Comparison of ENCODE assay signal across 12 cellular contexts in the genomic region with DNA sequence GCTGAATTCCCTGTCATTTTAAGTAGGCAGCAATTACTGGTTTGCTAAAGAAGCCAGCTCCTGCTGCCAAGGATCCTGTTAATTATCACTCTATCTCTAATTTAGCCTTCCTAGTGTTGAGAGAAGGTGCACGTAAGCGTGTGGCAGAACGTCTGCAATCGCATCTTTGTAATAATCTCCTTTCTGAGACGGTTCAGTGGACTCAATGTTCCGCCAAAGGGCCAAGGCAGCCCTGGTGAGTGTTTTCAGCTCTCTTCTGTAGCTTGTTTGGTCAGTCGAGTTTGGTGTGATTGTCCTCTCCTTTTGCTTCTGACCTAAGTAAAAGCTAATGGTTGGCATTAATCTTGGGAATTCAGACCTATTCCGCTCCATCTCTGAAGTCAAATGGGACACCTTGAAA. TPM values are rescaled to one million over a fixed set of nuclear protein-coding genes. Genes with fewer than 3 reads are reported as not detected.
DNase-seq lines count a peak whose midpoint lies in the region; ATAC-seq and TF ChIP-seq lines count a peak whose summit lies in the region.
"Had no signal": no experiment of that assay in that cellular context is flagged by ENCODE, and none has a peak within 500 bp of the region (broad histone marks: within the 10 kb centered on the region; RNA-seq: fewer than 3 reads in every experiment).

No MANE protein-coding gene starts in this region.

- H2BK12ac ChIP-seq in H9 (ENCODE audit: insufficient read length, low read depth, low read length) = no peak overlapping the region

- no peak overlapping the region for H3K14ac ChIP-seq in H9 (ENCODE audit: insufficient read depth, low read length)

- H3K36me3 Mint-ChIP-seq in Calu3 (ENCODE audit: insufficient read depth, unreplicated experiment) (no peaks in the 10 kb centered on the region), H9 (ENCODE audit: insufficient read depth in 1 of 3, low read depth in 3 of 3) (no peaks in the 10 kb centered on the region), progenitor cell of endocrine pancreas (ENCODE audit: insufficient read depth) (no peaks in the 10 kb centered on the region)
- H3K36me3 Mint-ChIP-seq in activated CD8-positive, alpha-beta T cell treated with anti-CD3 and anti-CD28 coated beads for 36 hours (ENCODE audit: low read depth) = no peaks in the 10 kb centered on the region

- H2BK120ac ChIP-seq in H9 (ENCODE audit: low read depth, low read length, poor library complexity, severe bottlenecking) = no peak overlapping the region

- BruUV-seq in Calu3 (replicated peaks; lab: Mats Ljungman, UMichigan) = no TSS peak

- H3K79me2 ChIP-seq in hepatocyte (no peaks in the 10 kb centered on the region), H9 (ENCODE audit: insufficient read depth, low read length) (no peaks in the 10 kb centered on the region)

- H3K4me3 Mint-ChIP-seq in Calu3 (ENCODE audit: low read depth, unreplicated experiment) = no peak overlapping the region
- H3K4me3 Mint-ChIP-seq in H9 = no peak overlapping the region
- H3K4me3 Mint-ChIP-seq in progenitor cell of endocrine pancreas (ENCODE audit: low read depth) = no peak overlapping the region
- no peak overlapping the region for H3K4me3 Mint-ChIP-seq in activated CD8-positive, alpha-beta T cell treated with anti-CD3 and anti-CD28 coated beads for 36 hours
- H3K4me3 Mint-ChIP-seq: B cell had no signal

- H3K27me3 Mint-ChIP-seq in Calu3 (ENCODE audit: unreplicated experiment) (no peaks in the 10 kb centered on the region), H9 (ENCODE audit: low read depth) (peaks cover 3% of the 10 kb centered on the region; the same call in 1 of the 2 replicates), progenitor cell of endocrine pancreas (no peaks in the 10 kb centered on the region)
- H3K27me3 Mint-ChIP-seq in activated CD8-positive, alpha-beta T cell treated with anti-CD3 and anti-CD28 coated beads for 36 hours = peaks cover 2% of the 10 kb centered on the region
- H3K27me3 Mint-ChIP-seq: B cell had no signal

- TF ChIP-seq CTCF in Calu3 (IDR thresholded peaks at IDR 0.05; ENCODE audit: unreplicated experiment) (no peak), hepatocyte (IDR thresholded peaks at IDR 0.05; ENCODE audit: poor library complexity) (no peak), sigmoid colon (IDR thresholded peaks at IDR 0.05) (no peak), H9 (conservative IDR thresholded peaks at IDR 0.05) (no peak), progenitor cell of endocrine pancreas (IDR thresholded peaks at IDR 0.05; ENCODE audit: unreplicated experiment) (no peak)
- TF ChIP-seq CTCF in activated CD8-positive, alpha-beta T cell treated with anti-CD3 and anti-CD28 coated beads for 36 hours (IDR thresholded peaks at IDR 0.05) = no peak

- H3K4me1 ChIP-seq in hepatocyte (ENCODE audit: insufficient read depth) = peaks cover 28% of the 10 kb centered on the region
- peaks cover 0 to 97% (median 91%) of the 10 kb centered on the region in 4 donors for H3K4me1 ChIP-seq in sigmoid colon
- no peaks in the 10 kb centered on the region for H3K4me1 ChIP-seq in H9 (ENCODE audit: insufficient read depth, low read length)

- POLR2A ChIA-PET in activated CD8-positive, alpha-beta T cell treated with anti-CD3 and anti-CD28 coated beads for 36 hours (lab: Charles Lee) = no interaction called here

- H3K56ac ChIP-seq in H9 (ENCODE audit: insufficient read length, low read depth, low read length) = no peak overlapping the region

- ATAC-seq in HG03097 (IDR thresholded peaks at IDR 0.05; ENCODE audit: low FRiP score, unreplicated experiment) = no peak
- no peak for ATAC-seq in activated CD8-positive, alpha-beta T cell treated with anti-CD3 and anti-CD28 coated beads for 36 hours

- no peak overlapping the region for H4K5ac ChIP-seq in H9 (ENCODE audit: insufficient read length, low read depth, low read length)

- H3K4me2 ChIP-seq in hepatocyte (peak overlapping the region; percentile 36), H9 (ENCODE audit: insufficient read depth, insufficient read length, low read length) (no peak overlapping the region)

- H3K36me3 ChIP-seq in hepatocyte (replicated peaks; ENCODE audit: insufficient read depth, low read depth) (no peaks in the 10 kb centered on the region), sigmoid colon (no peaks in the 10 kb centered on the region)
- H3K36me3 ChIP-seq: lower lobe of right lung, SJCRH30 had no signal

- DNase-seq in Calu3 = no peak
- DNase-seq in RPMI8226 = peak; percentile 28
- DNase-seq in hepatocyte (ENCODE audit: low spot score) = no peak
- peak; percentile 74 for DNase-seq in sigmoid colon
- no peak for DNase-seq in H9
- no peak for DNase-seq in progenitor cell of endocrine pancreas (ENCODE audit: low spot score, unreplicated experiment)
- no peak for DNase-seq in activated CD8-positive, alpha-beta T cell treated with anti-CD3 and anti-CD28 coated beads for 36 hours
- DNase-seq: lower lobe of right lung, NCI-H1930, SJCRH30 had no signal

- no peak overlapping the region for H2BK5ac ChIP-seq in H9 (ENCODE audit: insufficient read length, low read length)

- TF ChIP-seq EP300 in sigmoid colon (IDR thresholded peaks at IDR 0.05) = peak in 2 of 4 donors; percentile 57 to 88

- H3K4ac ChIP-seq in H9 (ENCODE audit: low read depth, low read length) = no peak overlapping the region

- no peak overlapping the region for H3K18ac ChIP-seq in H9 (ENCODE audit: insufficient read length, low read depth, low read length)

- H2BK20ac ChIP-seq in H9 (ENCODE audit: low read depth, low read length, poor library complexity, severe bottlenecking) = no peak overlapping the region

- no peaks in the 10 kb centered on the region for H3K79me1 ChIP-seq in H9 (ENCODE audit: insufficient read depth, low read depth, low read length, poor library complexity, severe bottlenecking)

- H2BK15ac ChIP-seq in H9 (ENCODE audit: low read depth, low read length) = no peak overlapping the region

- no peak overlapping the region for H2AK5ac ChIP-seq in H9 (ENCODE audit: insufficient read length, low read length)

- H3K4me1 Mint-ChIP-seq in Calu3 (ENCODE audit: low read depth, unreplicated experiment) (peaks cover 59% of the 10 kb centered on the region), H9 (no peaks in the 10 kb centered on the region; a peak in 1 of 4 replicates), progenitor cell of endocrine pancreas (ENCODE audit: low read depth) (peaks cover 39% of the 10 kb centered on the region)
- H3K4me1 Mint-ChIP-seq in activated CD8-positive, alpha-beta T cell treated with anti-CD3 and anti-CD28 coated beads for 36 hours (ENCODE audit: low read depth) = no peaks in the 10 kb centered on the region
- H3K4me1 Mint-ChIP-seq: B cell had no signal

- H3K9ac ChIP-seq in H9 (ENCODE audit: extremely low read depth, insufficient read length, low read length) = no peak overlapping the region

- no peaks in the 10 kb centered on the region for H3K23me2 ChIP-seq in H9 (ENCODE audit: insufficient read length, low read depth, low read length, poor library complexity, severe bottlenecking)

- 65% methylated on average over 8 of the region's 8 CpGs for WGBS in hepatocyte (ENCODE audit: low lambda C conversion rate, missing lambda C conversion rate)
- 67 to 81% methylated on average over 8 of the region's 8 CpGs for WGBS in sigmoid colon, 2 donors
- WGBS in H9 (ENCODE audit: extremely low coverage, insufficient read length, low lambda C conversion rate) = no CpG with 5 or more reads among the region's 8 CpGs

- H3K9me2 ChIP-seq in hepatocyte (replicated peaks; ENCODE audit: insufficient read depth) = no peaks in the 10 kb centered on the region

- TF ChIP-seq POLR2A in sigmoid colon (IDR thresholded peaks at IDR 0.05) = no peak

- H3K27me3 ChIP-seq in hepatocyte (no peaks in the 10 kb centered on the region), sigmoid colon (no peaks in the 10 kb centered on the region), H9 (ENCODE audit: insufficient read depth, low read length) (no peaks in the 10 kb centered on the region)
- H3K27me3 ChIP-seq: SJCRH30 had no signal

- CTCF ChIA-PET in Calu3 (lab: Charles Lee) = no interaction called here
- CTCF ChIA-PET in activated CD8-positive, alpha-beta T cell treated with anti-CD3 and anti-CD28 coated beads for 36 hours (lab: Charles Lee) = no interaction called here

- H3K27ac ChIP-seq in hepatocyte (peak overlapping the region; percentile 12), sigmoid colon (peak overlapping the region; percentile 68 to 84 (median 78)), H9 (ENCODE audit: insufficient read length, low read depth, low read length) (no peak overlapping the region)
- H3K27ac ChIP-seq: lower lobe of right lung, SJCRH30 had no signal

- no peak overlapping the region for H4K91ac ChIP-seq in H9 (ENCODE audit: insufficient read length, low read depth, low read length)

- H3K27ac Mint-ChIP-seq in Calu3 (ENCODE audit: unreplicated experiment) (peak overlapping the region; percentile 60), H9 (no peak overlapping the region), progenitor cell of endocrine pancreas (no peak overlapping the region)
- H3K27ac Mint-ChIP-seq in activated CD8-positive, alpha-beta T cell treated with anti-CD3 and anti-CD28 coated beads for 36 hours = no peak overlapping the region
- H3K27ac Mint-ChIP-seq: B cell had no signal

- H3K4me3 ChIP-seq in hepatocyte (no peak overlapping the region), sigmoid colon (peak overlapping the region in 3 of 4 donors; percentile 4 to 31 (median 27))
- H3K4me3 ChIP-seq: lower lobe of right lung, SJCRH30 had no signal

- H3T11ph ChIP-seq in H9 (ENCODE audit: low read length) = no peak overlapping the region

- H4K20me1 ChIP-seq in hepatocyte (ENCODE audit: insufficient read depth, poor library complexity, severe bottlenecking) = no peaks in the 10 kb centered on the region
- no peaks in the 10 kb centered on the region for H4K20me1 ChIP-seq in H9 (ENCODE audit: control insufficient read depth, insufficient read depth, insufficient read length)

- no peaks in the 10 kb centered on the region for H3K9me3 Mint-ChIP-seq in Calu3 (ENCODE audit: low read depth, unreplicated experiment)
- no peaks in the 10 kb centered on the region for H3K9me3 Mint-ChIP-seq in H9
- H3K9me3 Mint-ChIP-seq in progenitor cell of endocrine pancreas (ENCODE audit: low read depth) = no peaks in the 10 kb centered on the region
- no peaks in the 10 kb centered on the region for H3K9me3 Mint-ChIP-seq in activated CD8-positive, alpha-beta T cell treated with anti-CD3 and anti-CD28 coated beads for 36 hours

- peak overlapping the region; percentile 4 for H2AFZ ChIP-seq in hepatocyte
- H2AFZ ChIP-seq in H9 (ENCODE audit: low read length) = no peak overlapping the region

- H4K8ac ChIP-seq in H9 (replicated peaks; ENCODE audit: insufficient read length, low read depth, low read length) = no peak overlapping the region

- H3K23ac ChIP-seq in H9 (ENCODE audit: insufficient read length, low read depth, low read length) = no peak overlapping the region

- intact Hi-C loops in Calu3 (cut with micrococcal nuclease; ENCODE audit: unreplicated experiment) = no loop called here
- intact Hi-C loops in sigmoid colon (cut with DNase I) = no loop called here
- intact Hi-C loops in activated CD8-positive, alpha-beta T cell treated with anti-CD3 and anti-CD28 coated beads for 36 hours (cut with micrococcal nuclease) = no loop called here

- no peaks in the 10 kb centered on the region for H3K9me3 ChIP-seq in hepatocyte (ENCODE audit: low read depth)
- no peaks in the 10 kb centered on the region for H3K9me3 ChIP-seq in sigmoid colon
- no peaks in the 10 kb centered on the region for H3K9me3 ChIP-seq in H9 (ENCODE audit: control insufficient read depth, low read depth, low read length)
- H3K9me3 ChIP-seq: lower lobe of right lung, SJCRH30 had no signal

RNA-seq across cellular contexts. Expression of gene MITF, which starts 24.2 kb away (rescaled TPM):
- total RNA-seq in Calu3 (2022) = 40.3 and 47.7 TPM in 2 replicates
- total RNA-seq in hepatocyte = 7.1 and 7.7 TPM in 2 replicates
- polyA plus RNA-seq in hepatocyte = 14.2 and 14.5 TPM in 2 replicates
- total RNA-seq in sigmoid colon = 10 to 100 TPM; 65.4 to 73.2 (median 67.1) TPM
- polyA plus RNA-seq in sigmoid colon = 1 to 10 TPM; 2.1 to 6.0 (median 2.9) TPM
- 0.81 and 0.88 TPM in 2 replicates for total RNA-seq in H9 (2021)
- 15.7 and 19.4 TPM in 2 replicates for total RNA-seq in progenitor cell of endocrine pancreas
- not detected for total RNA-seq in activated CD8-positive, alpha-beta T cell treated with anti-CD3 and anti-CD28 coated beads for 36 hours
- total RNA-seq: B cell had no signal

Comparison
In these comparisons a context has a peak if more than half of its experiments do, and no peak if none do; other contexts are left out.
1. DNase-seq: peak in RPMI8226 (single experiment) and sigmoid colon (single experiment); none in Calu3 (single experiment), hepatocyte (single experiment), H9 (single experiment), progenitor cell of endocrine pancreas (single experiment) and activated CD8-positive, alpha-beta T cell treated with anti-CD3 and anti-CD28 coated beads for 36 hours (single experiment).